24 cellular contexts compared by ENCODE assay signal in genomic region chr1:92822907-92823306, GRCh38. TPM values are rescaled to one million over a fixed set of nuclear protein-coding genes. Genes with fewer than 3 reads are reported as not detected.
DNase-seq lines count a peak whose midpoint lies in the region; TF ChIP-seq lines count a peak whose summit lies in the region.
"Had no signal": no experiment of that assay in that cellular context is flagged by ENCODE, and none has a peak within 500 bp of the region (broad histone marks: within the 10 kb centered on the region; RNA-seq: fewer than 3 reads in every experiment).

No MANE protein-coding gene starts in this region.

- H3K4me3 ChIP-seq in NB4 (ENCODE audit: low read depth, low read length), result no peak overlapping the region
- no peak overlapping the region for H3K4me3 ChIP-seq in mesodermal cell (ENCODE audit: extremely low read depth, insufficient read depth, low read length, poor library complexity, severe bottlenecking)
- H3K4me3 ChIP-seq: BLaER1, GM12878, HAP-1, smooth muscle cell had no signal

- no peak for TF ChIP-seq CTCF in NB4 (IDR thresholded peaks at IDR 0.05; ENCODE audit: low read depth, low read length)

- H3K27ac ChIP-seq in mesodermal cell (ENCODE audit: low read depth, low read length, severe bottlenecking), result peak overlapping the region; percentile 3
- H3K27ac ChIP-seq: BLaER1, foreskin keratinocyte, KMS-11 had no signal

- WGBS in mesodermal cell (ENCODE audit: insufficient coverage in 2 of 2), 2 experiments, result no CpG with 5 or more reads among the region's 1 CpG

- H3K9me3 ChIP-seq in mesodermal cell (ENCODE audit: control insufficient read depth, low read length), result no peaks in the 10 kb centered on the region
- H3K9me3 ChIP-seq: BLaER1, HAP-1 had no signal

- H3K4me1 ChIP-seq in mesodermal cell (ENCODE audit: control insufficient read depth, insufficient read depth, low read length, poor library complexity, severe bottlenecking), result peaks cover 5% of the 10 kb centered on the region
- H3K4me1 ChIP-seq: BLaER1, HAP-1 had no signal

- in situ Hi-C loops in G401 (cut with HindIII; ENCODE audit: low sequenced_read_pairs), result no loop called here

- TF ChIP-seq POLR2A in NB4 (IDR thresholded peaks at IDR 0.05; ENCODE audit: extremely low read depth, insufficient read length), result no peak

- H3K36me3 ChIP-seq in mesodermal cell (ENCODE audit: control insufficient read depth, insufficient read depth, low read length), result no peaks in the 10 kb centered on the region
- H3K36me3 ChIP-seq: BLaER1, HAP-1 had no signal

- DNase-seq in EH (ENCODE audit: low read depth), result peak; percentile 82
- peak; percentile 51 for DNase-seq in NB4 (ENCODE audit: low read depth)
- DNase-seq in fibroblast of gingiva (ENCODE audit: low read depth), result peak; percentile 26
- no peak for DNase-seq in NCI-H2227 (lab: John Stamatoyannopoulos, UW; ENCODE audit: unreplicated experiment)
- no peak for DNase-seq in T1000 (lab: John Stamatoyannopoulos, UW)
- no peak for DNase-seq in NCI-H187 treated with DMSO at 0.1 percent for 48 hours (lab: John Stamatoyannopoulos, UW)
- DNase-seq in G401 (ENCODE audit: low spot score), result no peak
- DNase-seq: activated CD4-positive, CD25-positive, alpha-beta regulatory T cell; activated gamma-delta T cell; DND-41; effector CD4-positive, alpha-beta T cell; foreskin keratinocyte; midbrain; NCI-H1694; NCI-H524; occipital lobe; stimulated activated naive CD4-positive, alpha-beta T cell treated with Interleukin-2 at 50 U/mL for 16 hours; SW 1271 had no signal

RNA-seq across cellular contexts. Expression of gene RPL5, which starts 8.9 kb away (rescaled TPM):
- polyA plus RNA-seq in mesodermal cell (2013, experiment 1 of 2), result 2,623 TPM
- polyA plus RNA-seq in mesodermal cell (2013, experiment 2 of 2), result 2,738 TPM
- 3,176 and 3,226 TPM in 2 replicates for total RNA-seq in G401 (2014; rRNA removed; shearing (Covaris generic))

RNA-seq across cellular contexts. Expression of gene EVI5, which starts 38.0 kb away (rescaled TPM):
- polyA plus RNA-seq in mesodermal cell (2013, experiment 1 of 2), result 18.5 TPM
- 20.0 TPM for polyA plus RNA-seq in mesodermal cell (2013, experiment 2 of 2)
- 28.0 and 49.7 TPM in 2 replicates for total RNA-seq in G401 (2014; rRNA removed; shearing (Covaris generic))

Comparison
In these comparisons a context has a peak if more than half of its experiments do, and no peak if none do; other contexts are left out.
1. DNase-seq: peak in EH (single experiment), NB4 (single experiment) and fibroblast of gingiva (single experiment); none in NCI-H2227 (single experiment), T1000 (single experiment), NCI-H187 treated with DMSO at 0.1 percent for 48 hours (single experiment) and G401 (single experiment).